Comparison of ENCODE assay signal across 32 cellular contexts in genomic region chr13:90362718-90363117, GRCh38.
A peak's percentile ranks its signal among the peaks of the same experiment; 100 is the strongest.
DNase-seq lines count a peak whose midpoint lies in the region; ATAC-seq and TF ChIP-seq lines count a peak whose summit lies in the region.
"Had no signal": no experiment of that assay in that cellular context is flagged by ENCODE, and none has a peak within 500 bp of the region (broad histone marks: within the 10 kb centered on the region; RNA-seq: fewer than 3 reads in every experiment).

No MANE protein-coding gene starts in this region.

- no peaks in the 10 kb centered on the region for H3K27me3 Mint-ChIP-seq in CD8-positive, alpha-beta T cell (ENCODE audit: low read depth)
- H3K27me3 Mint-ChIP-seq: activated naive CD4-positive, alpha-beta T cell treated with anti-CD3 and anti-CD28 coated beads, Interleukin-2, amount 10 ng/mL, durations not matched to agents 7 days and 5 days; natural killer cell treated with Interleukin-12 subunit alpha and Interleukin-12 subunit beta and Interleukin-15 and Interleukin-18, amount 100 ng/mL, for 72 hours; stimulated activated naive B cell treated with anti-CD40 and anti-IgM and Interleukin-4, amounts not matched to agents 10 μg/mL and 1 μg/mL and 100 μg/mL, for 72 hours had no signal

- CTCF ChIA-PET in CD8-positive, alpha-beta T cell (lab: Charles Lee) = no interaction called here

- no peaks in the 10 kb centered on the region for H3K9me3 ChIP-seq in CD8-positive, alpha-beta T cell (ENCODE audit: low read length)
- H3K9me3 ChIP-seq: adrenal gland, body of pancreas, esophagus squamous epithelium, mucosa of descending colon, SK-N-SH, suprapubic skin, upper lobe of right lung had no signal

- no peak overlapping the region for H3K4me3 ChIP-seq in choroid plexus epithelial cell (ENCODE audit: low read depth, low read length)
- H3K4me3 ChIP-seq in CD8-positive, alpha-beta T cell (ENCODE audit: low read depth, low read length) = no peak overlapping the region
- H3K4me3 ChIP-seq: adrenal gland, body of pancreas, dorsolateral prefrontal cortex, esophagus squamous epithelium, lung, mucosa of descending colon, suprapubic skin, upper lobe of right lung had no signal

- H3K27me3 ChIP-seq in CD8-positive, alpha-beta T cell (ENCODE audit: insufficient read depth, low read length) = no peaks in the 10 kb centered on the region
- H3K27me3 ChIP-seq: adrenal gland, body of pancreas, dorsolateral prefrontal cortex, esophagus squamous epithelium, suprapubic skin, upper lobe of right lung had no signal

- no peak overlapping the region for H3K27ac Mint-ChIP-seq in CD8-positive, alpha-beta T cell
- H3K27ac Mint-ChIP-seq: activated naive CD4-positive, alpha-beta T cell treated with anti-CD3 and anti-CD28 coated beads, Interleukin-2, amount 10 ng/mL, durations not matched to agents 7 days and 5 days; CD14-positive monocyte; natural killer cell treated with Interleukin-12 subunit alpha and Interleukin-12 subunit beta and Interleukin-15 and Interleukin-18, amount 100 ng/mL, for 72 hours; stimulated activated naive B cell treated with anti-CD40 and anti-IgM and Interleukin-4, amounts not matched to agents 10 μg/mL and 1 μg/mL and 100 μg/mL, for 72 hours; T-helper 1 cell treated with Interleukin-12 subunit alpha and Interleukin-12 subunit beta and Interleukin-4 antibody, amounts not matched to agents 30 μg/mL and 1 μg/mL, for 36 hours had no signal

- intact Hi-C loops in CD8-positive, alpha-beta T cell (cut with DNase I, micrococcal nuclease) = no loop called here

- peaks cover 18% of the 10 kb centered on the region for H3K9me3 Mint-ChIP-seq in CD8-positive, alpha-beta T cell

- H3K27ac ChIP-seq in CD8-positive, alpha-beta T cell (ENCODE audit: low read depth, low read length) = no peak overlapping the region
- H3K27ac ChIP-seq: adrenal gland, body of pancreas, dorsolateral prefrontal cortex, esophagus squamous epithelium, suprapubic skin, upper lobe of right lung had no signal

- H3K4me3 Mint-ChIP-seq in CD8-positive, alpha-beta T cell = no peak overlapping the region
- H3K4me3 Mint-ChIP-seq: activated naive CD4-positive, alpha-beta T cell treated with anti-CD3 and anti-CD28 coated beads, Interleukin-2, amount 10 ng/mL, durations not matched to agents 7 days and 5 days; CD14-positive monocyte; natural killer cell treated with Interleukin-12 subunit alpha and Interleukin-12 subunit beta and Interleukin-15 and Interleukin-18, amount 100 ng/mL, for 72 hours; stimulated activated naive B cell treated with anti-CD40 and anti-IgM and Interleukin-4, amounts not matched to agents 10 μg/mL and 1 μg/mL and 100 μg/mL, for 72 hours; T-helper 1 cell treated with Interleukin-12 subunit alpha and Interleukin-12 subunit beta and Interleukin-4 antibody, amounts not matched to agents 30 μg/mL and 1 μg/mL, for 36 hours had no signal

- no peaks in the 10 kb centered on the region for H3K4me1 Mint-ChIP-seq in CD8-positive, alpha-beta T cell (ENCODE audit: low read depth)
- H3K4me1 Mint-ChIP-seq: activated naive CD4-positive, alpha-beta T cell treated with anti-CD3 and anti-CD28 coated beads, Interleukin-2, amount 10 ng/mL, durations not matched to agents 7 days and 5 days; CD14-positive monocyte; stimulated activated naive B cell treated with anti-CD40 and anti-IgM and Interleukin-4, amounts not matched to agents 10 μg/mL and 1 μg/mL and 100 μg/mL, for 72 hours had no signal

- TF ChIP-seq CTCF in choroid plexus epithelial cell (conservative IDR thresholded peaks at IDR 0.05; ENCODE audit: low read depth, low read length) = no peak
- TF ChIP-seq CTCF in CD8-positive, alpha-beta T cell (IDR thresholded peaks at IDR 0.05) = no peak

- no peaks in the 10 kb centered on the region for H3K36me3 ChIP-seq in CD8-positive, alpha-beta T cell (ENCODE audit: insufficient read depth, low read length)
- H3K36me3 ChIP-seq: adrenal gland, esophagus squamous epithelium, suprapubic skin, upper lobe of right lung had no signal

- H3K36me3 Mint-ChIP-seq in CD8-positive, alpha-beta T cell = no peaks in the 10 kb centered on the region
- H3K36me3 Mint-ChIP-seq: activated naive CD4-positive, alpha-beta T cell treated with anti-CD3 and anti-CD28 coated beads, Interleukin-2, amount 10 ng/mL, durations not matched to agents 7 days and 5 days; CD14-positive monocyte; natural killer cell treated with Interleukin-12 subunit alpha and Interleukin-12 subunit beta and Interleukin-15 and Interleukin-18, amount 100 ng/mL, for 72 hours; stimulated activated naive B cell treated with anti-CD40 and anti-IgM and Interleukin-4, amounts not matched to agents 10 μg/mL and 1 μg/mL and 100 μg/mL, for 72 hours had no signal

- ATAC-seq in CD8-positive, alpha-beta T cell = no peak
- ATAC-seq: activated CD4-positive, CD25-positive, alpha-beta regulatory T cell treated with anti-CD3 and anti-CD28 coated beads, Interleukin-2, amount 50 U/mL, for 24 hours; body of pancreas; left cardiac atrium; mucosa of descending colon; natural killer cell treated with Interleukin-12 subunit alpha and Interleukin-12 subunit beta and Interleukin-15 and Interleukin-18, amount 100 ng/mL, for 72 hours; Right ventricle myocardium inferior; stimulated activated naive B cell treated with anti-CD40 and anti-IgM and Interleukin-4, amounts not matched to agents 10 μg/mL and 1 μg/mL and 100 μg/mL, for 72 hours; upper lobe of right lung had no signal

- DNase-seq in HT1080 (ENCODE audit: low read depth) = peak; percentile 55
- peak; percentile 71 for DNase-seq in OCI-M1 (lab: John Stamatoyannopoulos, UW)
- DNase-seq in choroid plexus epithelial cell (ENCODE audit: low read depth) = peak; percentile 10
- DNase-seq in renal cortical epithelial cell (ENCODE audit: low read depth) = peak; percentile 10
- no peak for DNase-seq in ACHN
- no peak for DNase-seq in NCI-H1105 (lab: John Stamatoyannopoulos, UW)
- no peak for DNase-seq in CD8-positive, alpha-beta T cell
- DNase-seq: activated CD4-positive, alpha-beta T cell treated with anti-CD3 and anti-CD28 coated beads, Interleukin-2, amount 50 U/mL, for 4 hours; activated naive CD4-positive, alpha-beta T cell treated with anti-CD3 and anti-CD28 coated beads, Interleukin-2, amount 10 ng/mL, durations not matched to agents 7 days and 5 days; adrenal gland; body of pancreas; DMS79 treated with DMSO at 0.1 percent for 48 hours; dorsolateral prefrontal cortex; esophagus squamous epithelium; GOT3; hippocampal formation; Kasumi-1; left cardiac atrium; mucosa of descending colon; NCI-H1417; NCI-H2081; NCI-H524 treated with DMSO at 0.1 percent for 48 hours; SK-N-SH; stimulated activated naive B cell treated with anti-CD40 and anti-IgM and Interleukin-4, amounts not matched to agents 10 μg/mL and 1 μg/mL and 100 μg/mL, for 72 hours; upper lobe of right lung had no signal

- POLR2A ChIA-PET in CD8-positive, alpha-beta T cell (lab: Charles Lee) = no interaction called here

- in situ Hi-C loops in ACHN (cut with HindIII; ENCODE audit: low pct_ligation_motif_present, low pct_unique_long_range_greater_than_20kb, low sequenced_read_pairs) = no loop called here

- H3K4me1 ChIP-seq in CD8-positive, alpha-beta T cell (ENCODE audit: insufficient read depth, low read length) = no peaks in the 10 kb centered on the region
- H3K4me1 ChIP-seq: adrenal gland, body of pancreas, esophagus squamous epithelium, suprapubic skin, upper lobe of right lung had no signal

Comparison
In these comparisons a context has a peak if more than half of its experiments do, and no peak if none do; other contexts are left out.
1. DNase-seq: peak in HT1080 (single experiment), OCI-M1 (single experiment), choroid plexus epithelial cell (single experiment) and renal cortical epithelial cell (single experiment); none in ACHN (single experiment), NCI-H1105 (single experiment) and CD8-positive, alpha-beta T cell (0 of 7).